In genomic region chr7:85341973-85342372, GRCh38 we compare ENCODE assay signal across 19 cellular contexts.
DNase-seq lines count a peak whose midpoint lies in the region; ATAC-seq and TF ChIP-seq lines count a peak whose summit lies in the region.
"Had no signal": no experiment of that assay in that cellular context is flagged by ENCODE, and none has a peak within 500 bp of the region (broad histone marks: within the 10 kb centered on the region; RNA-seq: fewer than 3 reads in every experiment).

No MANE protein-coding gene starts in this region.

- H3K9ac ChIP-seq in SK-N-SH (no peak overlapping the region), SK-N-MC (ENCODE audit: insufficient read length) (no peak overlapping the region)

- H3K27me3 ChIP-seq in SK-N-SH (ENCODE audit: insufficient read depth) (no peaks in the 10 kb centered on the region), brain microvascular endothelial cell (replicated peaks) (no peaks in the 10 kb centered on the region)
- H3K27me3 ChIP-seq: BE2C had no signal

- WGBS in SK-N-SH (ENCODE audit: low lambda C conversion rate): 49% methylated on average over 2 of the region's 2 CpGs

- H3K79me2 ChIP-seq in SK-N-SH (ENCODE audit: insufficient read depth): no peaks in the 10 kb centered on the region

- H2AFZ ChIP-seq in SK-N-SH (ENCODE audit: low read depth): no peak overlapping the region

- no peaks in the 10 kb centered on the region for H3K9me3 ChIP-seq in SK-N-SH
- no peaks in the 10 kb centered on the region for H3K9me3 ChIP-seq in SK-N-MC (ENCODE audit: low read depth, low read length)
- H3K9me3 ChIP-seq: BE2C had no signal

- TF ChIP-seq CTCF in SK-N-SH (IDR thresholded peaks at IDR 0.05): no peak
- no peak for TF ChIP-seq CTCF in brain microvascular endothelial cell (IDR thresholded peaks at IDR 0.05; ENCODE audit: low read depth, low read length, missing control alignments)

- CTCF ChIA-PET in SK-N-SH (lab: Yijun Ruan, JAX): no interaction called here

- POLR2A ChIA-PET in SK-N-SH (lab: Yijun Ruan, JAX): no interaction called here

- no peak for ATAC-seq in SK-N-SH treated with all-trans-retinoic acid at 6 μM for 48 hours
- no peak for ATAC-seq in HG03280 (IDR thresholded peaks at IDR 0.05; ENCODE audit: unreplicated experiment)
- ATAC-seq: HCT116 had no signal

- no peaks in the 10 kb centered on the region for H4K20me1 ChIP-seq in SK-N-SH (ENCODE audit: insufficient read depth)

- no peak for TF ChIP-seq EP300 in SK-N-SH (IDR thresholded peaks at IDR 0.05; ENCODE audit: borderline replicate concordance in 1 of 2, low read depth in 1 of 2, low read length in 1 of 2)

- peaks cover 3% of the 10 kb centered on the region; the same call in 1 of the 2 replicates for H3K9me2 ChIP-seq in SK-N-SH

- H3K4me3 ChIP-seq in SK-N-SH (ENCODE audit: low read depth in 2 of 2, low read length in 1 of 2) (no peak overlapping the region), SK-N-MC (no peak overlapping the region), brain microvascular endothelial cell (ENCODE audit: low read depth, low read length) (no peak overlapping the region)

- TF ChIP-seq RAD21 in SK-N-SH (IDR thresholded peaks at IDR 0.05; ENCODE audit: low read length): no peak

- H3K4me2 ChIP-seq in SK-N-SH: no peak overlapping the region

- H3F3A ChIP-seq in SK-N-SH (replicated peaks; ENCODE audit: insufficient read depth): no peaks in the 10 kb centered on the region

- H3K36me3 ChIP-seq in SK-N-SH (replicated peaks in 1 of 2; ENCODE audit: control insufficient read depth in 1 of 2, insufficient read depth in 2 of 2, low read length in 1 of 2): no peaks in the 10 kb centered on the region
- no peaks in the 10 kb centered on the region for H3K36me3 ChIP-seq in SK-N-MC (ENCODE audit: insufficient read depth, low read length)
- no peaks in the 10 kb centered on the region for H3K36me3 ChIP-seq in brain microvascular endothelial cell (replicated peaks)
- H3K36me3 ChIP-seq: BE2C had no signal

- H3K4me1 ChIP-seq in SK-N-SH (ENCODE audit: control insufficient read depth in 1 of 2, insufficient read depth in 2 of 2, low read depth in 1 of 2, low read length in 1 of 2): no peaks in the 10 kb centered on the region
- H3K4me1 ChIP-seq: BE2C had no signal

- in situ Hi-C loops in brain microvascular endothelial cell (cut with HindIII; ENCODE audit: low pct_ligation_motif_present, low sequenced_read_pairs): no loop called here

- no peak overlapping the region for H3K27ac ChIP-seq in SK-N-SH (ENCODE audit: low read depth in 2 of 2, low read length in 1 of 2)
- no peak overlapping the region for H3K27ac ChIP-seq in SK-N-MC
- H3K27ac ChIP-seq in brain microvascular endothelial cell: no peak overlapping the region

- no peak for DNase-seq in SK-N-SH
- peak; percentile 44 for DNase-seq in SK-N-MC (ENCODE audit: low read depth, low spot score)
- DNase-seq in fibroblast of gingiva (ENCODE audit: low read depth): peak; percentile 3
- DNase-seq in renal cortical epithelial cell (ENCODE audit: low read depth): peak; percentile 43
- DNase-seq in inferior parietal cortex (ENCODE audit: extremely low spot score): no peak
- no peak for DNase-seq in brain microvascular endothelial cell
- DNase-seq: ACHN; BE2C; C1 segment of cervical spinal cord; CD4-positive, CD25-positive, alpha-beta regulatory T cell; CD8-positive, alpha-beta memory T cell; COR-L47; DMS 273 treated with DMSO at 0.1 percent for 48 hours; DMS53; GOT3; H7 had no signal

TF ChIP-seq in SK-N-SH treated with all-trans-retinoic acid at 6 μM for 48 hours, 23 proteins besides CTCF, POLR2A, EP300 and RAD21:
- TF ChIP-seq ZC3H10 (CRISPR knock-in tag; IDR thresholded peaks at IDR 0.05) (peak; percentile 69; the same call in 1 of the 2 replicates), ARNTL (CRISPR knock-in tag; IDR thresholded peaks at IDR 0.05; ENCODE audit: borderline replicate concordance, low read depth) (no peak), OSR1 (CRISPR knock-in tag; IDR thresholded peaks at IDR 0.05) (no peak)

TF ChIP-seq in SK-N-SH, 30 proteins besides CTCF, POLR2A, EP300 and RAD21:
- no peak for TF ChIP-seq POLR2AphosphoS5 (IDR thresholded peaks at IDR 0.05; ENCODE audit: low read depth, low read length)
- no peak for TF ChIP-seq PBX3 (IDR thresholded peaks at IDR 0.05)
- TF ChIP-seq TCF12 (IDR thresholded peaks at IDR 0.05): no peak
- no peak for TF ChIP-seq SMC3 (IDR thresholded peaks at IDR 0.05; ENCODE audit: low read depth, low read length)
TF ChIP-seq in SK-N-SH: peak in this region for 0.

Comparison
In these comparisons a context has a peak if more than half of its experiments do, and no peak if none do; other contexts are left out.
1. DNase-seq: peak in SK-N-MC (single experiment), fibroblast of gingiva (single experiment) and renal cortical epithelial cell (single experiment); none in SK-N-SH (single experiment), inferior parietal cortex (single experiment) and brain microvascular endothelial cell (single experiment).